In the genomic region with DNA sequence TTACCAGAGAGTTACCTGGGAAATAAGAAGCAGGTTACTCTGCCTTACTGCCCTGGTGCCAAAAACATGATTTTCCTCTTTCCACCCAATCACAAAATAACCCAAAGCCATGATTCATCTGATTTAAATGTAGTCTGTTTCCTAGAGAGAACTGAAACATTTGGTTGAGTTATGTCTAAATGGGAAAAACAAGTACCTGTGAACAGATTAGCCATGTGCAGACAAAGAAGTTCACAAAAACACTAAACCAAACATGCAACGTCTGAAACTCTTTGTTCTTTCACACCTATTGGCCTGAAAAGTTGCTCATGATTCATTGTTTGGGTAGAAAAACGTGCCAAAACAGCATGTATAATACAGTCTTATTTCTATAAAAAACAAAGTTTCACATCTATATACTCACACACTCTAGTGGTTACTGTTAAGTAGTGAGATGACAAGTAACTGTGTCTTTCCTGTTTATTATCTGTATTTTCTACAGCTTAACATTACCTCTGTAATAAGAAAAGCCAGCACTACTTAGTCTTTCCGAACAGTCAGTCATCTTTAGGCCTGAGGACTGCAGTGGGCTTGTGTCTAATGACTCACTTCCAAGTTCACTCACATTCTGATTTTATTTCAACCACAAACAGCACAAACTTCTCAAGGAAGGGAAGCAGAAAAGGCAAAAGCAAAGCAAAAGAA, we compare ENCODE assay signal across 10 cellular contexts. TPM values are rescaled to one million over a fixed set of nuclear protein-coding genes. Genes with fewer than 3 reads are reported as not detected.
DNase-seq lines count a peak whose midpoint lies in the region; ATAC-seq, FAIRE-seq and TF ChIP-seq lines count a peak whose summit lies in the region.
"Had no signal": no experiment of that assay in that cellular context is flagged by ENCODE, and none has a peak within 500 bp of the region (broad histone marks: within the 10 kb centered on the region; RNA-seq: fewer than 3 reads in every experiment).

No MANE protein-coding gene starts in this region.

- H3K9ac ChIP-seq in astrocyte (ENCODE audit: low read length): peak overlapping the region; percentile 22

- H3K36me3 ChIP-seq in astrocyte (ENCODE audit: insufficient read depth, low read length): no peaks in the 10 kb centered on the region

- peak overlapping the region; percentile 57 for H3K27ac ChIP-seq in astrocyte (ENCODE audit: low read depth, low read length)
- H3K27ac ChIP-seq: A549 had no signal

- H3K4me1 Mint-ChIP-seq in activated CD4-positive, alpha-beta T cell treated with anti-CD3 and anti-CD28 coated beads for 36 hours: peaks cover 31% of the 10 kb centered on the region
- peaks cover 28% of the 10 kb centered on the region for H3K4me1 Mint-ChIP-seq in astrocyte (ENCODE audit: low read depth, unreplicated experiment)
- H3K4me1 Mint-ChIP-seq: naive B cell had no signal

- no peak overlapping the region for H2AFZ ChIP-seq in astrocyte (ENCODE audit: low read depth, low read length)

- peak overlapping the region; percentile 1 for H3K4me3 ChIP-seq in astrocyte (ENCODE audit: insufficient read depth, low read depth, low read length)
- H3K4me3 ChIP-seq: A549 had no signal

- intact Hi-C loops in activated CD4-positive, alpha-beta T cell treated with anti-CD3 and anti-CD28 coated beads for 36 hours (cut with DNase I, micrococcal nuclease): loop anchor here (1.0 to 10.0 kb wide), 12 partner anchors 38 to 1682 kb away; no protein-coding TSS in a partner anchor

- DNase-seq in activated CD4-positive, alpha-beta T cell treated with anti-CD3 and anti-CD28 coated beads for 36 hours: peak; percentile 46
- DNase-seq in activated CD4-positive, alpha-beta T cell treated with anti-CD3 and anti-CD28 coated beads for 4 hours: no peak
- DNase-seq in astrocyte (ENCODE audit: low read depth) (peak; percentile 89), pons (ENCODE audit: low spot score) (peak; percentile 43), AG08396 (ENCODE audit: low spot score) (no peak), UCSD-AML1 (lab: John Stamatoyannopoulos, UW; ENCODE audit: unreplicated experiment) (no peak), NCI-H2196 treated with DMSO at 0.1 percent for 48 hours (lab: John Stamatoyannopoulos, UW; ENCODE audit: unreplicated experiment) (no peak)
- DNase-seq: naive B cell had no signal

- peak overlapping the region; percentile 90 for H3K27ac Mint-ChIP-seq in activated CD4-positive, alpha-beta T cell treated with anti-CD3 and anti-CD28 coated beads for 36 hours
- H3K27ac Mint-ChIP-seq in astrocyte (ENCODE audit: unreplicated experiment): peak overlapping the region; percentile 2
- H3K27ac Mint-ChIP-seq: naive B cell had no signal

- peaks cover 19% of the 10 kb centered on the region for H3K4me1 ChIP-seq in astrocyte (ENCODE audit: insufficient read depth, low read length)
- H3K4me1 ChIP-seq: A549 had no signal

- no peaks in the 10 kb centered on the region for H3K79me2 ChIP-seq in astrocyte (ENCODE audit: insufficient read depth, low read length)

- H3K36me3 Mint-ChIP-seq in activated CD4-positive, alpha-beta T cell treated with anti-CD3 and anti-CD28 coated beads for 36 hours (ENCODE audit: low read depth): peaks cover 5% of the 10 kb centered on the region
- H3K36me3 Mint-ChIP-seq in astrocyte (ENCODE audit: low read depth, unreplicated experiment): peaks cover 4% of the 10 kb centered on the region
- H3K36me3 Mint-ChIP-seq: naive B cell had no signal

- peaks cover 3% of the 10 kb centered on the region for H3K27me3 Mint-ChIP-seq in activated CD4-positive, alpha-beta T cell treated with anti-CD3 and anti-CD28 coated beads for 36 hours
- no peaks in the 10 kb centered on the region for H3K27me3 Mint-ChIP-seq in astrocyte (ENCODE audit: low read depth, unreplicated experiment)

- H4K20me1 ChIP-seq in astrocyte (ENCODE audit: insufficient read depth, low read length): no peaks in the 10 kb centered on the region

- peak; percentile 20 for FAIRE-seq in astrocyte (lab: Jason Lieb, UNC)
- FAIRE-seq: A549 had no signal

- no peaks in the 10 kb centered on the region for H3K9me3 Mint-ChIP-seq in activated CD4-positive, alpha-beta T cell treated with anti-CD3 and anti-CD28 coated beads for 36 hours (ENCODE audit: low read depth)
- peaks cover 3% of the 10 kb centered on the region for H3K9me3 Mint-ChIP-seq in astrocyte (ENCODE audit: unreplicated experiment)

- H3K9me3 ChIP-seq in astrocyte (ENCODE audit: insufficient read depth, low read depth, low read length): no peaks in the 10 kb centered on the region
- H3K9me3 ChIP-seq: A549 had no signal

- H3K27me3 ChIP-seq in astrocyte (ENCODE audit: insufficient read depth, low read length): no peaks in the 10 kb centered on the region

- TF ChIP-seq CTCF in astrocyte (IDR thresholded peaks at IDR 0.05; ENCODE audit: insufficient read depth, low read depth, low read length): no peak

- POLR2A ChIA-PET in activated CD4-positive, alpha-beta T cell treated with anti-CD3 and anti-CD28 coated beads for 36 hours (lab: Charles Lee): interaction anchor here (1.0 kb wide), 1 partner anchor 207 kb away, joined by 3 read pairs; no protein-coding TSS in a partner anchor

- H3K4me3 Mint-ChIP-seq in activated CD4-positive, alpha-beta T cell treated with anti-CD3 and anti-CD28 coated beads for 36 hours: no peak overlapping the region
- peak overlapping the region; percentile 0 for H3K4me3 Mint-ChIP-seq in astrocyte (ENCODE audit: unreplicated experiment)
- H3K4me3 Mint-ChIP-seq: naive B cell had no signal

- peak overlapping the region; percentile 68 for H3K4me2 ChIP-seq in astrocyte (ENCODE audit: low read length)
- H3K4me2 ChIP-seq: A549 had no signal

- CTCF ChIA-PET in activated CD4-positive, alpha-beta T cell treated with anti-CD3 and anti-CD28 coated beads for 36 hours (lab: Charles Lee): no interaction called here

- ATAC-seq in activated CD4-positive, alpha-beta T cell treated with anti-CD3 and anti-CD28 coated beads for 36 hours: peak; percentile 89
- peak; percentile 53 for ATAC-seq in HG03039 (IDR thresholded peaks at IDR 0.05; ENCODE audit: unreplicated experiment)

RNA-seq across cellular contexts. Expression of a gene that starts 30.1 kb away (rescaled TPM):
- 1 to 10 TPM; 4.0 to 4.9 TPM for total RNA-seq in activated CD4-positive, alpha-beta T cell treated with anti-CD3 and anti-CD28 coated beads for 36 hours
- total RNA-seq in astrocyte: 10.2 and 11.2 TPM in 2 replicates

Comparison
In these comparisons a context has a peak if more than half of its experiments do, and no peak if none do; other contexts are left out.
1. DNase-seq: peak in activated CD4-positive, alpha-beta T cell treated with anti-CD3 and anti-CD28 coated beads for 36 hours (single experiment), astrocyte (single experiment) and pons (single experiment); none in activated CD4-positive, alpha-beta T cell treated with anti-CD3 and anti-CD28 coated beads for 4 hours (0 of 2), AG08396 (single experiment), UCSD-AML1 (single experiment) and NCI-H2196 treated with DMSO at 0.1 percent for 48 hours (single experiment).